Comparison of ENCODE assay signal across 1 cellular context in the genomic region with DNA sequence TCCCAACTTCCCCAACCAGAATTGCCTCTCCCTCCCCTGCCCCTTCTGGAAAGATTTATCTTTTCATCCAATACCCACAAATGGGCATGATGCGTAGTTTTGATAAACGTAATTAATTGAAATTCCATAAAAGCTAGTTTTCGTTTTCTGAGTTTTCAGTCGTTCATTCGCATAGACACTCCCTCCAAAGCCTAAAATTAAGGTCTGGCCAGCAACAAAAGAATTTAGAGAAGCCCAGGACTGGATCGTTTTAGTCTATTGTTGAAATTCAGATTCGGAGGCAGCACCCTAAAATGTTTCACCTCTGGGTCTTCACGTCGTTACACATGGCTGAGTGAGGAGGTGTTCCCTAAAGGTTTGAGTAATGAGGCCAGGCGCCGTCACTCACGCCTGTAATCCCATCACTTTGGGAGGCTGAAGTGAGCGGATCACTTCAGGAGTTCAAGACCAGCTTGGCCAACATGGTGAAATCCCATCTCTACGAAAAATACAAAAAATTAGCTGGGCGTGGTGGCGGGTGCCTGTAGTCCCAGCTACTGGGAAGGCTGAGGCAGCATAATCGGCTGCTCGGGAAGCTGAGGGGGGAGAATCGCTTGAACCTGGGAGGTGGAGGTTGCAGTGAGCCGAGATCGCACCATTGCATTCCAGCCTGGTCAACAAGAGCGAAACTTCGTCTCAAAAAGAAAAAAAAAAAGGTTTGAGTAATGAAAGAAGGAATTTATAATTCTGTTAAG.
TF ChIP-seq lines count a peak whose summit lies in the region.

No MANE protein-coding gene starts in this region.

TF ChIP-seq in K562, 482 proteins besides CTCF, POLR2A, EP300 and RAD21 (continued from another document and continues in another):
- TF ChIP-seq, protein P1, sequence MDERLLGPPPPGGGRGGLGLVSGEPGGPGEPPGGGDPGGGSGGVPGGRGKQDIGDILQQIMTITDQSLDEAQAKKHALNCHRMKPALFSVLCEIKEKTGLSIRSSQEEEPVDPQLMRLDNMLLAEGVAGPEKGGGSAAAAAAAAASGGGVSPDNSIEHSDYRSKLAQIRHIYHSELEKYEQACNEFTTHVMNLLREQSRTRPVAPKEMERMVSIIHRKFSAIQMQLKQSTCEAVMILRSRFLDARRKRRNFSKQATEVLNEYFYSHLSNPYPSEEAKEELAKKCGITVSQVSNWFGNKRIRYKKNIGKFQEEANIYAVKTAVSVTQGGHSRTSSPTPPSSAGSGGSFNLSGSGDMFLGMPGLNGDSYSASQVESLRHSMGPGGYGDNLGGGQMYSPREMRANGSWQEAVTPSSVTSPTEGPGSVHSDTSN (CRISPR knock-in tag; IDR thresholded peaks at IDR 0.05; ENCODE audit: low read depth), result no peak
- TF ChIP-seq, protein P1 (tag; conservative IDR thresholded peaks at IDR 0.05; ENCODE audit: low read depth), result peak; percentile 41
- TF ChIP-seq CEBPG (CRISPR knock-in tag; IDR thresholded peaks at IDR 0.05) (no peak), CEBPG (tag; conservative IDR thresholded peaks at IDR 0.05 in 1 of 2, IDR thresholded peaks at IDR 0.05 in 1 of 2) (peak in 1 of 2 experiments; percentile 76; a peak in 2 of 4 replicates), POLR2B (IDR thresholded peaks at IDR 0.05; ENCODE audit: low read depth, partially characterized antibody) (no peak), TARDBP (IDR thresholded peaks at IDR 0.05) (0 out of 2 replicates have a peak, but pooled peaks have one; percentile 2), PYGO2 (tag; IDR thresholded peaks at IDR 0.05) (no peak), GTF2E2 (tag; IDR thresholded peaks at IDR 0.05) (peak; percentile 41; the same call in 1 of the 2 replicates), ZNF583 (CRISPR knock-in tag; IDR thresholded peaks at IDR 0.05) (no peak), PML (IDR thresholded peaks at IDR 0.05; ENCODE audit: low read length) (0 out of 2 replicates have a peak, but pooled peaks have one; percentile 1), NFRKB (IDR thresholded peaks at IDR 0.05; ENCODE audit: low read depth) (peak; percentile 59; the same call in 1 of the 2 replicates), ARID1B (IDR thresholded peaks at IDR 0.05) (0 out of 2 replicates have a peak, but pooled peaks have one; percentile 1), ZNF695 (CRISPR knock-in tag; IDR thresholded peaks at IDR 0.05) (no peak), HNRNPLL (IDR thresholded peaks at IDR 0.05; ENCODE audit: low read depth, low read length, poor library complexity, severe bottlenecking) (no peak), WHSC1 (IDR thresholded peaks at IDR 0.05; ENCODE audit: low read length) (no peak), KLF16 (IDR thresholded peaks at IDR 0.05) (no peak), CBFA2T3 (IDR thresholded peaks at IDR 0.05) (no peak), C11orf30 (IDR thresholded peaks at IDR 0.05; ENCODE audit: low read depth) (peak; percentile 85), BRCA1 (IDR thresholded peaks at IDR 0.05) (no peak), BRCA1 (CRISPR knock-in tag; IDR thresholded peaks at IDR 0.05) (no peak), RBM14 (IDR thresholded peaks at IDR 0.05; ENCODE audit: borderline replicate concordance, insufficient read depth, low read depth, low read length) (no peak), SREBF1 (IDR thresholded peaks at IDR 0.05; ENCODE audit: borderline replicate concordance, low read depth, low read length) (0 out of 2 replicates have a peak, but pooled peaks have one; percentile 14), MECOM (CRISPR knock-in tag; IDR thresholded peaks at IDR 0.05) (0 out of 2 replicates have a peak, but pooled peaks have one; percentile 43), ERF (CRISPR knock-in tag; IDR thresholded peaks at IDR 0.05) (no peak), MTA3 (IDR thresholded peaks at IDR 0.05; ENCODE audit: borderline replicate concordance) (0 out of 2 replicates have a peak, but pooled peaks have one; percentile 7), SMARCA4 (IDR thresholded peaks at IDR 0.05) (0 out of 2 replicates have a peak, but pooled peaks have one; percentile 2), JUNB (CRISPR knock-in tag; conservative IDR thresholded peaks at IDR 0.05) (no peak), TFAM (CRISPR knock-in tag; conservative IDR thresholded peaks at IDR 0.05) (no peak), MAZ (CRISPR knock-in tag; conservative IDR thresholded peaks at IDR 0.05 in 1 of 2, IDR thresholded peaks at IDR 0.05 in 1 of 2) (peak in 1 of 2 experiments; percentile 24; a peak in 2 of 4 replicates), TBL1XR1 (IDR thresholded peaks at IDR 0.05; ENCODE audit: low read length in 2 of 2) (0 out of 4 replicates have a peak, but pooled peaks of 1 of the 2 experiments have one; percentile 2), ATF7 (IDR thresholded peaks at IDR 0.05) (no peak), ZNF717 (CRISPR knock-in tag; IDR thresholded peaks at IDR 0.05) (0 out of 2 replicates have a peak, but pooled peaks have one; percentile 46), ZNF668 (CRISPR knock-in tag; IDR thresholded peaks at IDR 0.05) (no peak), SPI1 (IDR thresholded peaks at IDR 0.05; ENCODE audit: borderline replicate concordance, low read depth, low read length) (no peak), CREB1 (IDR thresholded peaks at IDR 0.05) (no peak), CREB1 (CRISPR knock-in tag; IDR thresholded peaks at IDR 0.05) (no peak), ZNF436 (CRISPR knock-in tag; IDR thresholded peaks at IDR 0.05) (no peak), NR4A1 (CRISPR knock-in tag; IDR thresholded peaks at IDR 0.05) (no peak), NR4A1 (tag; IDR thresholded peaks at IDR 0.05) (no peak; the same call in 1 of the 2 replicates), FOXM1 (IDR thresholded peaks at IDR 0.05; ENCODE audit: low read depth) (no peak), FOXM1 (CRISPR knock-in tag; IDR thresholded peaks at IDR 0.05; ENCODE audit: low read depth) (no peak), ATF1 (CRISPR knock-in tag; IDR thresholded peaks at IDR 0.05) (no peak), ATF1 (tag; IDR thresholded peaks at IDR 0.05) (peak; percentile 69), ZNF274 (IDR thresholded peaks at IDR 0.05; ENCODE audit: borderline replicate concordance, low read depth, low read length) (no peak), NFE2L1 (tag; IDR thresholded peaks at IDR 0.05; ENCODE audit: borderline replicate concordance, low read depth) (no peak), GABPA (tag; conservative IDR thresholded peaks at IDR 0.05; ENCODE audit: low read depth) (peak; percentile 57), FOSL1 (tag; conservative IDR thresholded peaks at IDR 0.05) (peak; percentile 16; the same call in 1 of the 2 replicates), IRF2 (CRISPR knock-in tag; IDR thresholded peaks at IDR 0.05) (no peak), HLTF (IDR thresholded peaks at IDR 0.05) (peak; percentile 48; the same call in 1 of the 2 replicates)
- TF ChIP-seq, protein P2, sequence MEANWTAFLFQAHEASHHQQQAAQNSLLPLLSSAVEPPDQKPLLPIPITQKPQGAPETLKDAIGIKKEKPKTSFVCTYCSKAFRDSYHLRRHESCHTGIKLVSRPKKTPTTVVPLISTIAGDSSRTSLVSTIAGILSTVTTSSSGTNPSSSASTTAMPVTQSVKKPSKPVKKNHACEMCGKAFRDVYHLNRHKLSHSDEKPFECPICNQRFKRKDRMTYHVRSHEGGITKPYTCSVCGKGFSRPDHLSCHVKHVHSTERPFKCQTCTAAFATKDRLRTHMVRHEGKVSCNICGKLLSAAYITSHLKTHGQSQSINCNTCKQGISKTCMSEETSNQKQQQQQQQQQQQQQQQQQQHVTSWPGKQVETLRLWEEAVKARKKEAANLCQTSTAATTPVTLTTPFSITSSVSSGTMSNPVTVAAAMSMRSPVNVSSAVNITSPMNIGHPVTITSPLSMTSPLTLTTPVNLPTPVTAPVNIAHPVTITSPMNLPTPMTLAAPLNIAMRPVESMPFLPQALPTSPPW (CRISPR knock-in tag; IDR thresholded peaks at IDR 0.05), result 0 out of 2 replicates have a peak, but pooled peaks have one; percentile 5
- TF ChIP-seq, protein P3, sequence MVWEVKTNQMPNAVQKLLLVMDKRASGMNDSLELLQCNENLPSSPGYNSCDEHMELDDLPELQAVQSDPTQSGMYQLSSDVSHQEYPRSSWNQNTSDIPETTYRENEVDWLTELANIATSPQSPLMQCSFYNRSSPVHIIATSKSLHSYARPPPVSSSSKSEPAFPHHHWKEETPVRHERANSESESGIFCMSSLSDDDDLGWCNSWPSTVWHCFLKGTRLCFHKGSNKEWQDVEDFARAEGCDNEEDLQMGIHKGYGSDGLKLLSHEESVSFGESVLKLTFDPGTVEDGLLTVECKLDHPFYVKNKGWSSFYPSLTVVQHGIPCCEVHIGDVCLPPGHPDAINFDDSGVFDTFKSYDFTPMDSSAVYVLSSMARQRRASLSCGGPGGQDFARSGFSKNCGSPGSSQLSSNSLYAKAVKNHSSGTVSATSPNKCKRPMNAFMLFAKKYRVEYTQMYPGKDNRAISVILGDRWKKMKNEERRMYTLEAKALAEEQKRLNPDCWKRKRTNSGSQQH (CRISPR knock-in tag; IDR thresholded peaks at IDR 0.05), result no peak
- TF ChIP-seq, protein P4, sequence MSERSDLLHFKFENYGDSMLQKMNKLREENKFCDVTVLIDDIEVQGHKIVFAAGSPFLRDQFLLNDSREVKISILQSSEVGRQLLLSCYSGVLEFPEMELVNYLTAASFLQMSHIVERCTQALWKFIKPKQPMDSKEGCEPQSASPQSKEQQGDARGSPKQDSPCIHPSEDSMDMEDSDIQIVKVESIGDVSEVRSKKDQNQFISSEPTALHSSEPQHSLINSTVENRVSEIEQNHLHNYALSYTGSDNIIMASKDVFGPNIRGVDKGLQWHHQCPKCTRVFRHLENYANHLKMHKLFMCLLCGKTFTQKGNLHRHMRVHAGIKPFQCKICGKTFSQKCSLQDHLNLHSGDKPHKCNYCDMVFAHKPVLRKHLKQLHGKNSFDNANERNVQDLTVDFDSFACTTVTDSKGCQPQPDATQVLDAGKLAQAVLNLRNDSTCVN (CRISPR knock-in tag; IDR thresholded peaks at IDR 0.05), result 0 out of 2 replicates have a peak, but pooled peaks have one; percentile 38
- TF ChIP-seq, protein P5, sequence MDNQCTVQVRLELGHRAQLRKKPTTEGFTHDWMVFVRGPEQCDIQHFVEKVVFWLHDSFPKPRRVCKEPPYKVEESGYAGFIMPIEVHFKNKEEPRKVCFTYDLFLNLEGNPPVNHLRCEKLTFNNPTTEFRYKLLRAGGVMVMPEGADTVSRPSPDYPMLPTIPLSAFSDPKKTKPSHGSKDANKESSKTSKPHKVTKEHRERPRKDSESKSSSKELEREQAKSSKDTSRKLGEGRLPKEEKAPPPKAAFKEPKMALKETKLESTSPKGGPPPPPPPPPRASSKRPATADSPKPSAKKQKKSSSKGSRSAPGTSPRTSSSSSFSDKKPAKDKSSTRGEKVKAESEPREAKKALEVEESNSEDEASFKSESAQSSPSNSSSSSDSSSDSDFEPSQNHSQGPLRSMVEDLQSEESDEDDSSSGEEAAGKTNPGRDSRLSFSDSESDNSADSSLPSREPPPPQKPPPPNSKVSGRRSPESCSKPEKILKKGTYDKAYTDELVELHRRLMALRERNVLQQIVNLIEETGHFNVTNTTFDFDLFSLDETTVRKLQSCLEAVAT (IDR thresholded peaks at IDR 0.05), result peak in 1 of 2 experiments; percentile 35; a peak in 1 of 4 replicates
- TF ChIP-seq, protein P6, sequence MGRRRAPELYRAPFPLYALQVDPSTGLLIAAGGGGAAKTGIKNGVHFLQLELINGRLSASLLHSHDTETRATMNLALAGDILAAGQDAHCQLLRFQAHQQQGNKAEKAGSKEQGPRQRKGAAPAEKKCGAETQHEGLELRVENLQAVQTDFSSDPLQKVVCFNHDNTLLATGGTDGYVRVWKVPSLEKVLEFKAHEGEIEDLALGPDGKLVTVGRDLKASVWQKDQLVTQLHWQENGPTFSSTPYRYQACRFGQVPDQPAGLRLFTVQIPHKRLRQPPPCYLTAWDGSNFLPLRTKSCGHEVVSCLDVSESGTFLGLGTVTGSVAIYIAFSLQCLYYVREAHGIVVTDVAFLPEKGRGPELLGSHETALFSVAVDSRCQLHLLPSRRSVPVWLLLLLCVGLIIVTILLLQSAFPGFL (CRISPR knock-in tag; IDR thresholded peaks at IDR 0.05), result peak; percentile 21; the same call in 1 of the 2 replicates
- TF ChIP-seq, protein P7, sequence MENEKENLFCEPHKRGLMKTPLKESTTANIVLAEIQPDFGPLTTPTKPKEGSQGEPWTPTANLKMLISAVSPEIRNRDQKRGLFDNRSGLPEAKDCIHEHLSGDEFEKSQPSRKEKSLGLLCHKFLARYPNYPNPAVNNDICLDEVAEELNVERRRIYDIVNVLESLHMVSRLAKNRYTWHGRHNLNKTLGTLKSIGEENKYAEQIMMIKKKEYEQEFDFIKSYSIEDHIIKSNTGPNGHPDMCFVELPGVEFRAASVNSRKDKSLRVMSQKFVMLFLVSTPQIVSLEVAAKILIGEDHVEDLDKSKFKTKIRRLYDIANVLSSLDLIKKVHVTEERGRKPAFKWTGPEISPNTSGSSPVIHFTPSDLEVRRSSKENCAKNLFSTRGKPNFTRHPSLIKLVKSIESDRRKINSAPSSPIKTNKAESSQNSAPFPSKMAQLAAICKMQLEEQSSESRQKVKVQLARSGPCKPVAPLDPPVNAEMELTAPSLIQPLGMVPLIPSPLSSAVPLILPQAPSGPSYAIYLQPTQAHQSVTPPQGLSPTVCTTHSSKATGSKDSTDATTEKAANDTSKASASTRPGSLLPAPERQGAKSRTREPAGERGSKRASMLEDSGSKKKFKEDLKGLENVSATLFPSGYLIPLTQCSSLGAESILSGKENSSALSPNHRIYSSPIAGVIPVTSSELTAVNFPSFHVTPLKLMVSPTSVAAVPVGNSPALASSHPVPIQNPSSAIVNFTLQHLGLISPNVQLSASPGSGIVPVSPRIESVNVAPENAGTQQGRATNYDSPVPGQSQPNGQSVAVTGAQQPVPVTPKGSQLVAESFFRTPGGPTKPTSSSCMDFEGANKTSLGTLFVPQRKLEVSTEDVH (IDR thresholded peaks at IDR 0.05; ENCODE audit: low read depth, partially characterized antibody), result no peak
- TF ChIP-seq, protein P8, sequence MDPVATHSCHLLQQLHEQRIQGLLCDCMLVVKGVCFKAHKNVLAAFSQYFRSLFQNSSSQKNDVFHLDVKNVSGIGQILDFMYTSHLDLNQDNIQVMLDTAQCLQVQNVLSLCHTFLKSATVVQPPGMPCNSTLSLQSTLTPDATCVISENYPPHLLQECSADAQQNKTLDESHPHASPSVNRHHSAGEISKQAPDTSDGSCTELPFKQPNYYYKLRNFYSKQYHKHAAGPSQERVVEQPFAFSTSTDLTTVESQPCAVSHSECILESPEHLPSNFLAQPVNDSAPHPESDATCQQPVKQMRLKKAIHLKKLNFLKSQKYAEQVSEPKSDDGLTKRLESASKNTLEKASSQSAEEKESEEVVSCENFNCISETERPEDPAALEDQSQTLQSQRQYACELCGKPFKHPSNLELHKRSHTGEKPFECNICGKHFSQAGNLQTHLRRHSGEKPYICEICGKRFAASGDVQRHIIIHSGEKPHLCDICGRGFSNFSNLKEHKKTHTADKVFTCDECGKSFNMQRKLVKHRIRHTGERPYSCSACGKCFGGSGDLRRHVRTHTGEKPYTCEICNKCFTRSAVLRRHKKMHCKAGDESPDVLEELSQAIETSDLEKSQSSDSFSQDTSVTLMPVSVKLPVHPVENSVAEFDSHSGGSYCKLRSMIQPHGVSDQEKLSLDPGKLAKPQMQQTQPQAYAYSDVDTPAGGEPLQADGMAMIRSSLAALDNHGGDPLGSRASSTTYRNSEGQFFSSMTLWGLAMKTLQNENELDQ (CRISPR knock-in tag; IDR thresholded peaks at IDR 0.05; ENCODE audit: borderline replicate concordance), result no peak
